In genomic region chr7:31029674-31030073, GRCh38 we compare ENCODE assay signal across 22 cellular contexts. TPM values are rescaled to one million over a fixed set of nuclear protein-coding genes. Genes with fewer than 3 reads are reported as not detected.
"Had no signal": no experiment of that assay in that cellular context is flagged by ENCODE, and none has a peak within 500 bp of the region (broad histone marks: within the 10 kb centered on the region; RNA-seq: fewer than 3 reads in every experiment).

No MANE protein-coding gene starts in this region.

- DNase-seq: activated CD4-positive, alpha-beta memory T cell treated with anti-CD3 and anti-CD28 coated beads, Interleukin-2, amount 10 ng/mL, durations not matched to agents 7 days and 5 days; activated CD4-positive, alpha-beta T cell treated with anti-CD3 and anti-CD28 coated beads, Interleukin-2, amount 10 ng/mL, durations not matched to agents 24 days and 14 days; activated effector memory CD4-positive, alpha-beta T cell treated with anti-CD3 and anti-CD28 coated beads, Interleukin-2, amount 50 U/mL, for 16 hours; activated naive CD4-positive, alpha-beta T cell treated with anti-CD3 and anti-CD28 coated beads, Interleukin-2, amount 10 ng/mL, durations not matched to agents 7 days and 5 days; activated T-cell treated with anti-CD3 and anti-CD28 coated beads for 4 hours; amygdala; effector CD4-positive, alpha-beta T cell; foreskin melanocyte; kidney glomerular epithelial cell; left lung; naive thymus-derived CD4-positive, alpha-beta T cell; ovary; stimulated activated CD4-positive, alpha-beta T cell treated with anti-CD3 and anti-CD28 coated beads, Interleukin-4, amount 100 ng/mL, for 24 hours; stimulated activated naive CD8-positive, alpha-beta T cell treated with anti-CD3 and anti-CD28 coated beads, Interleukin-15, Interleukin-2, amounts not matched to agents 100 U/mL and 50 U/mL, for 24 hours had no signal

- H2AFZ ChIP-seq: hepatocyte had no signal

- H3K27me3 ChIP-seq: left lung, ovary, tibial nerve had no signal

- ATAC-seq: activated CD4-positive, CD25-positive, alpha-beta regulatory T cell treated with anti-CD3 and anti-CD28 coated beads, Interleukin-2, amount 50 U/mL, for 24 hours; left lung; naive thymus-derived CD4-positive, alpha-beta T cell; stimulated activated naive CD8-positive, alpha-beta T cell treated with anti-CD3 and anti-CD28 coated beads, Interleukin-15, Interleukin-2, amounts not matched to agents 100 U/mL and 50 U/mL, for 24 hours had no signal

- H3K27ac Mint-ChIP-seq: activated CD4-positive, alpha-beta memory T cell treated with anti-CD3 and anti-CD28 coated beads, Interleukin-2, amount 10 ng/mL, durations not matched to agents 7 days and 5 days; activated CD4-positive, alpha-beta T cell treated with anti-CD3 and anti-CD28 coated beads, Interleukin-2, amount 10 ng/mL, durations not matched to agents 24 days and 14 days; activated naive CD4-positive, alpha-beta T cell treated with anti-CD3 and anti-CD28 coated beads, Interleukin-2, amount 10 ng/mL, durations not matched to agents 7 days and 5 days; dendritic cell treated with granulocyte-macrophage colony-stimulating factor and Interleukin-4, amounts not matched to agents 40 ng/mL and 50 ng/mL, for 4 days; naive thymus-derived CD4-positive, alpha-beta T cell; T-helper 2 cell treated with Interferon-gamma antibody and Interleukin-4, amounts not matched to agents 5 μg/mL and 100 μg/mL, for 36 hours had no signal

- H3K36me3 Mint-ChIP-seq: activated naive CD4-positive, alpha-beta T cell treated with anti-CD3 and anti-CD28 coated beads, Interleukin-2, amount 10 ng/mL, durations not matched to agents 7 days and 5 days; naive thymus-derived CD4-positive, alpha-beta T cell had no signal

- H3K27ac ChIP-seq: hepatocyte, left lung, ovary, prostate gland, tibial nerve, VCaP had no signal

- H3K4me1 ChIP-seq: left lung, prostate gland had no signal

- H3K4me3 Mint-ChIP-seq: activated CD4-positive, alpha-beta memory T cell treated with anti-CD3 and anti-CD28 coated beads, Interleukin-2, amount 10 ng/mL, durations not matched to agents 7 days and 5 days; activated CD4-positive, alpha-beta T cell treated with anti-CD3 and anti-CD28 coated beads, Interleukin-2, amount 10 ng/mL, durations not matched to agents 24 days and 14 days; activated naive CD4-positive, alpha-beta T cell treated with anti-CD3 and anti-CD28 coated beads, Interleukin-2, amount 10 ng/mL, durations not matched to agents 7 days and 5 days; dendritic cell treated with granulocyte-macrophage colony-stimulating factor and Interleukin-4, amounts not matched to agents 40 ng/mL and 50 ng/mL, for 4 days; naive thymus-derived CD4-positive, alpha-beta T cell; T-helper 2 cell treated with Interferon-gamma antibody and Interleukin-4, amounts not matched to agents 5 μg/mL and 100 μg/mL, for 36 hours had no signal

- H3K27me3 Mint-ChIP-seq: activated CD4-positive, alpha-beta memory T cell treated with anti-CD3 and anti-CD28 coated beads, Interleukin-2, amount 10 ng/mL, durations not matched to agents 7 days and 5 days had no signal

- H3K9me3 ChIP-seq: left lung, ovary, prostate gland, tibial nerve had no signal

- H3K36me3 ChIP-seq: left lung, ovary, prostate gland, tibial nerve had no signal

- H3K79me2 ChIP-seq: hepatocyte had no signal

- H3K4me2 ChIP-seq: hepatocyte had no signal

- H3K9me3 Mint-ChIP-seq: activated CD4-positive, alpha-beta T cell treated with anti-CD3 and anti-CD28 coated beads, Interleukin-2, amount 10 ng/mL, durations not matched to agents 24 days and 14 days; activated naive CD4-positive, alpha-beta T cell treated with anti-CD3 and anti-CD28 coated beads, Interleukin-2, amount 10 ng/mL, durations not matched to agents 7 days and 5 days; dendritic cell treated with granulocyte-macrophage colony-stimulating factor and Interleukin-4, amounts not matched to agents 40 ng/mL and 50 ng/mL, for 4 days had no signal

- H3K4me3 ChIP-seq: hepatocyte, left lung, lung, ovary, prostate gland, tibial nerve had no signal

RNA-seq across cellular contexts. Expression of gene ADCYAP1R1, which starts 22.4 kb away (rescaled TPM):
- total RNA-seq: activated CD4-positive, alpha-beta memory T cell treated with anti-CD3 and anti-CD28 coated beads, Interleukin-2, amount 10 ng/mL, durations not matched to agents 7 days and 5 days; activated CD4-positive, alpha-beta T cell treated with anti-CD3 and anti-CD28 coated beads, Interleukin-2, amount 10 ng/mL, durations not matched to agents 24 days and 14 days; naive thymus-derived CD4-positive, alpha-beta T cell had no signal
- polyA plus RNA-seq: hepatocyte; naive thymus-derived CD4-positive, alpha-beta T cell had no signal
